1 cellular context compared by ENCODE assay signal in genomic region chr11:101429708-101430107, GRCh38.
TF ChIP-seq lines count a peak whose summit lies in the region.

No MANE protein-coding gene starts in this region.

TF ChIP-seq in SK-N-SH, 30 proteins besides CTCF, POLR2A, EP300 and RAD21 (continued from another document):
- TF ChIP-seq RCOR1 (IDR thresholded peaks at IDR 0.05; ENCODE audit: low read length), result no peak
